In the genomic region with DNA sequence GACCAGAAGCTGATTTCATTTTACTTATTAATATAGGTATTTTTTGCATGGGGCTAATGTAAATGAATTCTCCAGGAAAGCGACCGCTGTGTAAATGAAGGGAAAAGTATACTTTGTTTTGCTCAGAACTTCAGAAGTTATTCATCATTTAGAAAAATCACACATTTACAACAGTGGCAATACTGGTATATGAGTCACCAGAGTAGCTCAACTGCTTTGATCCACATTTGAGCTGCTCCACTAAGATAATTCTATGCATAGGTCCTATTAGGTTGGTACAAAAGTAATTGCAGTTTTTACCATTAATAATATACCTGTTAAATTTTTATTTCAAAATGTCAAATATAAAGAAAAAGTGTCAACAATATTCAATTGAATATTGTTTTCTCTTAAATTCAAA, we compare ENCODE assay signal across 20 cellular contexts. TPM values are rescaled to one million over a fixed set of nuclear protein-coding genes. Genes with fewer than 3 reads are reported as not detected.
"Had no signal": no experiment of that assay in that cellular context is flagged by ENCODE, and none has a peak within 500 bp of the region (broad histone marks: within the 10 kb centered on the region; RNA-seq: fewer than 3 reads in every experiment).

No MANE protein-coding gene starts in this region.

- ATAC-seq: left colon, right cardiac atrium, upper lobe of right lung had no signal

- H3K4me3 Mint-ChIP-seq: nephron had no signal

- H3K27ac ChIP-seq: hepatocyte, pancreas, tibial nerve, upper lobe of right lung, vagina had no signal

- H2AFZ ChIP-seq: hepatocyte had no signal

- DNase-seq: erythroblast; foreskin melanocyte; head of caudate nucleus; left colon; naive B cell; occipital lobe; pancreas; right cardiac atrium; small intestine; stimulated activated CD4-positive, alpha-beta T cell treated with anti-CD3 and anti-CD28 coated beads, Interleukin-12 subunit alpha, Interleukin-12 subunit beta, amount 100 ng/mL, for 4 hours; stimulated activated naive CD4-positive, alpha-beta T cell treated with Interleukin-2 at 50 U/mL for 16 hours; upper lobe of right lung had no signal

- H3K9me3 ChIP-seq: pancreas, tibial nerve, upper lobe of right lung, vagina had no signal

- H3K36me3 Mint-ChIP-seq: naive B cell had no signal

- H3K79me2 ChIP-seq: hepatocyte had no signal

- H3K4me1 ChIP-seq: pancreas, tibial nerve, upper lobe of right lung, vagina had no signal

- H3K4me2 ChIP-seq: hepatocyte had no signal

- H3K4me3 ChIP-seq: hepatocyte, pancreas, tibial nerve, upper lobe of right lung, vagina had no signal

- H3K27ac Mint-ChIP-seq: naive B cell, progenitor cell of endocrine pancreas had no signal

- H3K27me3 ChIP-seq: tibial nerve, vagina had no signal

- H3K9me3 Mint-ChIP-seq: effector memory CD8-positive, alpha-beta T cell; naive B cell; nephron had no signal

- H3K36me3 ChIP-seq: pancreas, tibial nerve, upper lobe of right lung, vagina had no signal

RNA-seq across cellular contexts. Expression of a gene that starts 22.9 kb away (rescaled TPM):
- total RNA-seq: hepatocyte, kidney epithelial cell, liver, upper lobe of right lung, vagina had no signal
- polyA plus RNA-seq: right cardiac atrium had no signal
